ENCODE assay signal across 24 cellular contexts in genomic region chr3:139318431-139318816, GRCh38. TPM values are rescaled to one million over a fixed set of nuclear protein-coding genes. Genes with fewer than 3 reads are reported as not detected.
DNase-seq lines count a peak whose midpoint lies in the region; ATAC-seq and TF ChIP-seq lines count a peak whose summit lies in the region.
"Had no signal": no experiment of that assay in that cellular context is flagged by ENCODE, and none has a peak within 500 bp of the region (broad histone marks: within the 10 kb centered on the region; RNA-seq: fewer than 3 reads in every experiment).

No MANE protein-coding gene starts in this region.

- peaks cover 21% of the 10 kb centered on the region for H3K36me3 Mint-ChIP-seq in HFFc6 (ENCODE audit: low read depth)
- H3K36me3 Mint-ChIP-seq: brain, IgD-negative memory B cell, type B pancreatic cell had no signal

- H3K4me3 Mint-ChIP-seq in HFFc6: no peak overlapping the region
- H3K4me3 Mint-ChIP-seq: activated naive CD8-positive, alpha-beta T cell treated with anti-CD3 and anti-CD28 coated beads, Interleukin-2, amount 50 U/mL, for 24 hours; brain; IgD-negative memory B cell; stimulated activated naive CD8-positive, alpha-beta T cell treated with anti-CD3 and anti-CD28 coated beads, Interleukin-15, Interleukin-2, amounts not matched to agents 100 ng/mL and 50 ng/mL, for 24 hours; T-helper 17 cell; type B pancreatic cell had no signal

- TF ChIP-seq CTCF in choroid plexus epithelial cell (conservative IDR thresholded peaks at IDR 0.05; ENCODE audit: low read depth, low read length) (no peak), HFFc6 (IDR thresholded peaks at IDR 0.05) (no peak)

- DNase-seq in DMS 273 (lab: John Stamatoyannopoulos, UW; ENCODE audit: unreplicated experiment): peak; percentile 65
- no peak for DNase-seq in DMS 273 treated with DMSO at 0.1 percent for 48 hours (lab: John Stamatoyannopoulos, UW)
- DNase-seq in COLO668 (lab: John Stamatoyannopoulos, UW; ENCODE audit: unreplicated experiment): peak; percentile 32
- peak; percentile 66 for DNase-seq in NCI-H146 (lab: John Stamatoyannopoulos, UW)
- DNase-seq in choroid plexus epithelial cell (ENCODE audit: low read depth): peak; percentile 34
- no peak for DNase-seq in NCI-H2029 (lab: John Stamatoyannopoulos, UW)
- no peak for DNase-seq in HFFc6
- DNase-seq: activated CD4-positive, alpha-beta T cell treated with anti-CD3 and anti-CD28 coated beads, Interleukin-2, amount 50 U/mL, for 48 hours; activated effector memory CD4-positive, alpha-beta T cell treated with anti-CD3 and anti-CD28 coated beads, Interleukin-2, amount 50 U/mL, for 16 hours; activated naive CD8-positive, alpha-beta T cell treated with anti-CD3 and anti-CD28 coated beads, Interleukin-2, amount 50 U/mL, for 24 hours; cortex of kidney; heart left ventricle; NCI-H1930; NCI-H526; OCI-M1; stimulated activated CD4-positive, alpha-beta T cell treated with anti-CD3 and anti-CD28 coated beads, Interleukin-2, amount 100 ng/mL, for 48 hours; T-helper 17 cell had no signal

- no peak overlapping the region for H3K4me3 ChIP-seq in choroid plexus epithelial cell (ENCODE audit: low read depth, low read length)
- H3K4me3 ChIP-seq: heart left ventricle, SJCRH30, skin epidermis had no signal

- no peaks in the 10 kb centered on the region for H3K9me3 Mint-ChIP-seq in HFFc6
- H3K9me3 Mint-ChIP-seq: activated naive CD8-positive, alpha-beta T cell treated with anti-CD3 and anti-CD28 coated beads, Interleukin-2, amount 50 U/mL, for 24 hours; brain; IgD-negative memory B cell; stimulated activated naive CD8-positive, alpha-beta T cell treated with anti-CD3 and anti-CD28 coated beads, Interleukin-15, Interleukin-2, amounts not matched to agents 100 ng/mL and 50 ng/mL, for 24 hours; type B pancreatic cell had no signal

- H3K27me3 Mint-ChIP-seq in HFFc6 (ENCODE audit: insufficient read depth): peaks cover 7% of the 10 kb centered on the region

- no peak for ATAC-seq in HG02642 (IDR thresholded peaks at IDR 0.05; ENCODE audit: poor library complexity, unreplicated experiment)
- ATAC-seq: activated naive CD8-positive, alpha-beta T cell treated with anti-CD3 and anti-CD28 coated beads, Interleukin-2, amount 50 U/mL, for 24 hours; T-helper 17 cell had no signal

- no peak overlapping the region for H3K27ac Mint-ChIP-seq in HFFc6
- H3K27ac Mint-ChIP-seq: activated naive CD8-positive, alpha-beta T cell treated with anti-CD3 and anti-CD28 coated beads, Interleukin-2, amount 50 U/mL, for 24 hours; brain; stimulated activated naive CD8-positive, alpha-beta T cell treated with anti-CD3 and anti-CD28 coated beads, Interleukin-15, Interleukin-2, amounts not matched to agents 100 ng/mL and 50 ng/mL, for 24 hours; T-helper 17 cell; type B pancreatic cell had no signal

- H3K4me1 Mint-ChIP-seq in HFFc6 (ENCODE audit: low read depth): peaks cover 67% of the 10 kb centered on the region
- H3K4me1 Mint-ChIP-seq: activated naive CD8-positive, alpha-beta T cell treated with anti-CD3 and anti-CD28 coated beads, Interleukin-2, amount 50 U/mL, for 24 hours had no signal

RNA-seq across cellular contexts. Expression of gene MRPS22, which starts 25.4 kb away (rescaled TPM):
- total RNA-seq in HFFc6 (2021; fragmentation: NEBNext Ultra II Directional; extraction: Animal tissue kit (Norgen Biotek cat#: 25700)): 10 to 100 TPM; 65.8 to 74.1 (median 71.0) TPM

Comparison
In these comparisons a context has a peak if more than half of its experiments do, and no peak if none do; other contexts are left out.
1. DNase-seq: peak in DMS 273 (single experiment), COLO668 (single experiment), NCI-H146 (single experiment) and choroid plexus epithelial cell (single experiment); none in DMS 273 treated with DMSO at 0.1 percent for 48 hours (single experiment), NCI-H2029 (single experiment) and HFFc6 (single experiment).